ENCODE assay signal across 9 cellular contexts in genomic region chr2:111194835-111195621, GRCh38.
DNase-seq lines count a peak whose midpoint lies in the region; ATAC-seq and TF ChIP-seq lines count a peak whose summit lies in the region.
"Had no signal": no experiment of that assay in that cellular context is flagged by ENCODE, and none has a peak within 500 bp of the region (broad histone marks: within the 10 kb centered on the region; RNA-seq: fewer than 3 reads in every experiment).

No MANE protein-coding gene starts in this region.

- no peak overlapping the region for H3K4me2 ChIP-seq in GM23338

- H3K36me3 ChIP-seq in GM23338 (ENCODE audit: insufficient read depth) = no peaks in the 10 kb centered on the region
- no peaks in the 10 kb centered on the region for H3K36me3 ChIP-seq in gastrocnemius medialis

- H3K4me1 ChIP-seq in GM23338 (ENCODE audit: insufficient read depth) (no peaks in the 10 kb centered on the region), gastrocnemius medialis (peaks cover 3 to 4% of the 10 kb centered on the region in 2 donors)

- TF ChIP-seq CTCF in GM23338 (conservative IDR thresholded peaks at IDR 0.05; ENCODE audit: low read depth in 2 of 2) (no peak), gastrocnemius medialis (IDR thresholded peaks at IDR 0.05 in 4 of 5, conservative IDR thresholded peaks at IDR 0.05 in 1 of 5) (no peak)

- H3K4me3 Mint-ChIP-seq in GM23338 = no peak overlapping the region
- H3K4me3 Mint-ChIP-seq: activated CD4-positive, alpha-beta memory T cell treated with anti-CD3 and anti-CD28 coated beads, Interleukin-2, amount 10 ng/mL, durations not matched to agents 7 days and 5 days had no signal

- no peaks in the 10 kb centered on the region for H3F3A ChIP-seq in GM23338 (replicated peaks; ENCODE audit: low read depth)

- H3K36me3 Mint-ChIP-seq in GM23338 (ENCODE audit: low read depth) = no peaks in the 10 kb centered on the region

- intact Hi-C loops in left colon (cut with DNase I, micrococcal nuclease) (no loop called here), gastrocnemius medialis (cut with DNase I; ENCODE audit: low total_unique reads) (no loop called here)

- H3K27me3 ChIP-seq in GM23338 (ENCODE audit: insufficient read depth) (no peaks in the 10 kb centered on the region), gastrocnemius medialis (no peaks in the 10 kb centered on the region)

- H3K4me1 Mint-ChIP-seq in GM23338 = no peaks in the 10 kb centered on the region; the same call in 2 of the 3 replicates

- H2AFZ ChIP-seq in GM23338 = no peak overlapping the region

- H3K9me3 ChIP-seq in gastrocnemius medialis = no peaks in the 10 kb centered on the region

- H3K27ac ChIP-seq in GM23338 (ENCODE audit: low read depth) = no peak overlapping the region
- no peak overlapping the region for H3K27ac ChIP-seq in gastrocnemius medialis

- H3K4me3 ChIP-seq in GM23338 (no peak overlapping the region), gastrocnemius medialis (no peak overlapping the region)

- DNase-seq in GM23338 (ENCODE audit: low spot score) = peak; percentile 53
- DNase-seq in HT-29 (ENCODE audit: low spot score) = peak; percentile 41
- peak in 1 of 2 donors; percentile 43 for DNase-seq in left colon
- DNase-seq in activated CD4-positive, alpha-beta T cell treated with anti-CD3 and anti-CD28 coated beads for 48 hours = no peak
- no peak for DNase-seq in gastrocnemius medialis
- DNase-seq in NCI-H524 treated with DMSO at 0.1 percent for 48 hours (lab: John Stamatoyannopoulos, UW) = no peak
- no peak for DNase-seq in stimulated activated CD4-positive, alpha-beta T cell treated with anti-CD3 and anti-CD28 coated beads, Interleukin-4, amount 100 ng/mL, for 24 hours
- DNase-seq: activated CD4-positive, alpha-beta memory T cell treated with anti-CD3 and anti-CD28 coated beads, Interleukin-2, amount 10 ng/mL, durations not matched to agents 7 days and 5 days had no signal

- H3K9me3 Mint-ChIP-seq in GM23338 = no peaks in the 10 kb centered on the region; the same call in 2 of the 3 replicates
- H3K9me3 Mint-ChIP-seq: activated CD4-positive, alpha-beta memory T cell treated with anti-CD3 and anti-CD28 coated beads, Interleukin-2, amount 10 ng/mL, durations not matched to agents 7 days and 5 days had no signal

- peak; percentile 79 for ATAC-seq in GM18861 (IDR thresholded peaks at IDR 0.05; ENCODE audit: unreplicated experiment)
- peak; percentile 88 for ATAC-seq in GM23338
- ATAC-seq in left colon = peak; percentile 97
- no peak for ATAC-seq in gastrocnemius medialis

- no peaks in the 10 kb centered on the region for H3K27me3 Mint-ChIP-seq in GM23338 (ENCODE audit: insufficient read depth, low read depth, poor library complexity)

- H3K27ac Mint-ChIP-seq in GM23338 = no peak overlapping the region
- H3K27ac Mint-ChIP-seq: activated CD4-positive, alpha-beta memory T cell treated with anti-CD3 and anti-CD28 coated beads, Interleukin-2, amount 10 ng/mL, durations not matched to agents 7 days and 5 days had no signal

- 0 out of 2 replicates have a peak, but pooled peaks cover 4% of the 10 kb centered on the region for H3K9me2 ChIP-seq in GM23338 (ENCODE audit: insufficient read depth)

- H3K79me2 ChIP-seq in GM23338 (replicated peaks; ENCODE audit: insufficient read depth) = no peaks in the 10 kb centered on the region

- no peak for TF ChIP-seq POLR2A in gastrocnemius medialis (IDR thresholded peaks at IDR 0.05)

- in situ Hi-C loops in gastrocnemius medialis (cut with MboI; ENCODE audit: low sequenced_read_pairs in 4 of 4) = no loop called here

- H4K20me1 ChIP-seq in GM23338 (replicated peaks; ENCODE audit: insufficient read depth) = no peaks in the 10 kb centered on the region

TF ChIP-seq in GM23338, 12 proteins besides CTCF, POLR2A, EP300 and RAD21 (continues in another document):
- TF ChIP-seq ZNF114 (CRISPR knock-in tag; IDR thresholded peaks at IDR 0.05) (no peak), ZNF462 (CRISPR knock-in tag; IDR thresholded peaks at IDR 0.05) (no peak), REST (IDR thresholded peaks at IDR 0.05; ENCODE audit: unreplicated experiment) (no peak), EZH2 (IDR thresholded peaks at IDR 0.05; ENCODE audit: low read depth, unreplicated experiment) (no peak), NANOG (IDR thresholded peaks at IDR 0.05; ENCODE audit: borderline replicate concordance) (no peak)

Comparison
In these comparisons a context has a peak if more than half of its experiments do, and no peak if none do; other contexts are left out.
1. ATAC-seq: peak in GM18861 (single experiment), GM23338 (single experiment) and left colon (single experiment); none in gastrocnemius medialis (0 of 2).
2. DNase-seq: peak in GM23338 (single experiment) and HT-29 (single experiment); none in activated CD4-positive, alpha-beta T cell treated with anti-CD3 and anti-CD28 coated beads for 48 hours (single experiment), gastrocnemius medialis (0 of 2), NCI-H524 treated with DMSO at 0.1 percent for 48 hours (single experiment) and stimulated activated CD4-positive, alpha-beta T cell treated with anti-CD3 and anti-CD28 coated beads, Interleukin-4, amount 100 ng/mL, for 24 hours (single experiment).